Comparison of ENCODE assay signal across 7 cellular contexts in the genomic region with DNA sequence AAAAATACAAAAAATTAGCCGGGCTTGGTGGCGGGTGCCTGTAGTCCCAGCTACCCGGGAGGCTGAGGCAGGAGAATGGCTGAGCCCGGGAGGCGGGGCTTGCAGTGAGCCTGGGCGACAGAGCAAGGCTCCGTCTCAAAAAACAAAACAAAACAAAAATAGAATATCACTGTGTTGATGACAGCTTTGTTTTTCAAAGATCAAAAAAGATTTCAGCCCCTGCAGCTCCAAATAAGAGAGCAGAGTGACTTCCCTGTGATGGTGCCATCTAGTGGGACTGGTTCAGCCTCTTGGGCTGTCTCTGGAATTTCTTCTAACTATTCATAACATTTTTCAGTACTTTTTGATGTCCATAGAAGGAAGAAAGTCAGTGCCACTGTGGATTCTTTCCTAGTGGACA.
A peak's percentile ranks its signal among the peaks of the same experiment; 100 is the strongest.
DNase-seq lines count a peak whose midpoint lies in the region; ATAC-seq and TF ChIP-seq lines count a peak whose summit lies in the region.
"Not testable (repeated sequence)": the region's sequence is repeated elsewhere in the genome, so short reads cannot be mapped to it uniquely, and the experiment has no call there.

No MANE protein-coding gene starts in this region.

- not testable (repeated sequence) for H3K9me3 ChIP-seq in cardiac muscle cell (ENCODE audit: low read depth)

- TF ChIP-seq CTCF in HFFc6 (IDR thresholded peaks at IDR 0.05) (peak; percentile 71), RWPE1 (conservative IDR thresholded peaks at IDR 0.05; ENCODE audit: low read depth) (peak; percentile 41), chondrocyte (IDR thresholded peaks at IDR 0.05) (peak; percentile 79), cardiac muscle cell (IDR thresholded peaks at IDR 0.05; ENCODE audit: low read depth, low read length) (peak; percentile 37)
- TF ChIP-seq CTCF in natural killer cell (IDR thresholded peaks at IDR 0.05) = not testable (repeated sequence)

- not testable (repeated sequence) for H3K4me3 ChIP-seq in cardiac muscle cell

- ATAC-seq in activated T-cell treated with anti-CD3 and anti-CD28 coated beads, Interleukin-2, amount 50 U/mL, for 4 hours = peak; percentile 65 to 70
- peak; percentile 65 to 88 (median 82) for ATAC-seq in natural killer cell

- not testable (repeated sequence) for H3K27me3 ChIP-seq in cardiac muscle cell

- CTCF ChIA-PET in RWPE1 (lab: Yijun Ruan, JAX) = interaction anchor here (0.7 kb wide), 1 partner anchor 220 kb away, joined by 3 read pairs; no protein-coding TSS in a partner anchor

- not testable (repeated sequence) for H3K9me3 Mint-ChIP-seq in HFFc6; activated T-cell treated with anti-CD3 and anti-CD28 coated beads, Interleukin-2, amount 50 U/mL, for 4 hours; chondrocyte (ENCODE audit: low read depth); natural killer cell

- H3K27me3 Mint-ChIP-seq in HFFc6 (ENCODE audit: insufficient read depth); activated T-cell treated with anti-CD3 and anti-CD28 coated beads, Interleukin-2, amount 50 U/mL, for 4 hours (ENCODE audit: low read depth); chondrocyte (ENCODE audit: low read depth); natural killer cell (ENCODE audit: low read depth in 2 of 2): not testable (repeated sequence)

- intact Hi-C loops in natural killer cell (cut with micrococcal nuclease) = loop anchor here (10.0 kb wide), 1 partner anchor 83 kb away; a partner anchor contains a TSS

- not testable (repeated sequence) for H3K4me3 Mint-ChIP-seq in HFFc6; activated T-cell treated with anti-CD3 and anti-CD28 coated beads, Interleukin-2, amount 50 U/mL, for 4 hours; chondrocyte (ENCODE audit: unreplicated experiment); natural killer cell

- H3K4me1 Mint-ChIP-seq in HFFc6 (ENCODE audit: low read depth) (peaks cover 19% of the 10 kb centered on the region), chondrocyte (ENCODE audit: low read depth) (peaks cover 49% of the 10 kb centered on the region), natural killer cell (peaks cover 23 to 27% of the 10 kb centered on the region in 2 donors)
- H3K4me1 Mint-ChIP-seq in activated T-cell treated with anti-CD3 and anti-CD28 coated beads, Interleukin-2, amount 50 U/mL, for 4 hours (ENCODE audit: low read depth) = peaks cover 41% of the 10 kb centered on the region

- not testable (repeated sequence) for H3K4me1 ChIP-seq in cardiac muscle cell (ENCODE audit: low read depth)

- H3K27ac Mint-ChIP-seq in HFFc6 (peak overlapping the region; percentile 36), chondrocyte (ENCODE audit: unreplicated experiment) (peak overlapping the region; percentile 79), natural killer cell (peak overlapping the region in 1 of 2 donors; percentile 38)

- H3K36me3 Mint-ChIP-seq in HFFc6 (ENCODE audit: low read depth) (peaks cover 32% of the 10 kb centered on the region), chondrocyte (ENCODE audit: low read depth) (peaks cover 12% of the 10 kb centered on the region)
- not testable (repeated sequence) for H3K36me3 Mint-ChIP-seq in activated T-cell treated with anti-CD3 and anti-CD28 coated beads, Interleukin-2, amount 50 U/mL, for 4 hours (ENCODE audit: insufficient read depth); natural killer cell

- not testable (repeated sequence) for H3K27ac ChIP-seq in RWPE1
- H3K27ac ChIP-seq in cardiac muscle cell = peak overlapping the region; percentile 57

- peaks cover 12% of the 10 kb centered on the region for H3K36me3 ChIP-seq in cardiac muscle cell

- POLR2A ChIA-PET in RWPE1 (lab: Yijun Ruan, JAX; ENCODE audit: low non-redundant PET) = not testable (repeated sequence)

- DNase-seq in DMS 273 (lab: John Stamatoyannopoulos, UW; ENCODE audit: unreplicated experiment) (peak; percentile 14), HFFc6 (peak; percentile 35), cardiac muscle cell (ENCODE audit: low read depth in 1 of 2, low spot score in 1 of 2) (peak in 1 of 2 donors; percentile 22)
- not testable (repeated sequence) for DNase-seq in RWPE1 (ENCODE audit: low spot score); activated T-cell treated with anti-CD3 and anti-CD28 coated beads, Interleukin-2, amount 50 U/mL, for 4 hours; chondrocyte (ENCODE audit: low spot score); natural killer cell
